Comparison of ENCODE assay signal across 18 cellular contexts in the genomic region with DNA sequence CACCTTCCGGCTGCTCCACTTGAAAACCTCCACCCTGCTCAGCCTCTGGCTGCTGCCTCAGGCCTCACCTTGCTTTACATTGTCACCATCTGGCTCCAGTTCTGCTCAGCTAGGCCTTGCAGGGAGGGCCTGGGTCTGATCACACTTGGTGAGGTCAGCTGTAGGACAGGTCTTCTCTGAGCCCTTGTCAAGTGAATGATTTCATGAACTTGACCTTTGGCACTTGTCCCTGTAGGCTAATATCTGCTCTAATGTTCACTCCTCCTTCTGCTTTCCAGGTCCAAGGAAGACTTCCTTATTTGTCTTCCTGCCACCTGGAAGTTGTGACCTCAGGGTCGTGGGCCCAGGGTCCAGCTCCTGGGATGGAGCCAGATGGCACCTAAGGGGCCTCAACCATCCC.
"Had no signal": no experiment of that assay in that cellular context is flagged by ENCODE, and none has a peak within 500 bp of the region (broad histone marks: within the 10 kb centered on the region; RNA-seq: fewer than 3 reads in every experiment).

No MANE protein-coding gene starts in this region.

- ATAC-seq: activated CD4-positive, alpha-beta T cell treated with anti-CD3 and anti-CD28 coated beads for 36 hours; left lung; right cardiac atrium; WTC11 had no signal

- H3K4me3 Mint-ChIP-seq: activated CD4-positive, alpha-beta T cell treated with anti-CD3 and anti-CD28 coated beads for 36 hours; activated naive CD8-positive, alpha-beta T cell treated with anti-CD3 and anti-CD28 coated beads, Interleukin-2, amount 10 ng/mL, durations not matched to agents 7 days and 5 days; endodermal cell; WTC11 had no signal

- H3K27ac ChIP-seq: left lung, psoas muscle, thoracic aorta had no signal

- FAIRE-seq: frontal cortex, keratinocyte had no signal

- DNase-seq: activated CD4-positive, alpha-beta T cell treated with anti-CD3 and anti-CD28 coated beads for 36 hours; activated CD4-positive, alpha-beta T cell treated with anti-CD3 and anti-CD28 coated beads, Interleukin-2, amount 50 U/mL, for 48 hours; activated naive CD4-positive, alpha-beta T cell treated with Interleukin-2 at 50 U/mL for 16 hours; activated naive CD8-positive, alpha-beta T cell treated with anti-CD3 and anti-CD28 coated beads, Interleukin-2, amount 10 ng/mL, durations not matched to agents 7 days and 5 days; activated T-cell treated with anti-CD3 and anti-CD28 coated beads for 4 hours; amygdala; endodermal cell; hypothalamus; left lung; psoas muscle; right cardiac atrium; stimulated activated CD4-positive, alpha-beta T cell treated with anti-CD3 and anti-CD28 coated beads, Interleukin-15, amount 100 ng/mL, for 24 hours; stimulated activated CD4-positive, alpha-beta T cell treated with anti-CD3 and anti-CD28 coated beads, Interleukin-4, amount 100 ng/mL, for 1 hour had no signal

- H3K4me1 Mint-ChIP-seq: activated CD4-positive, alpha-beta T cell treated with anti-CD3 and anti-CD28 coated beads for 36 hours; endodermal cell had no signal

- H3K36me3 Mint-ChIP-seq: activated naive CD8-positive, alpha-beta T cell treated with anti-CD3 and anti-CD28 coated beads, Interleukin-2, amount 10 ng/mL, durations not matched to agents 7 days and 5 days had no signal

- H3K4me3 ChIP-seq: left lung, psoas muscle, skin epidermis, thoracic aorta had no signal

- H3K27me3 Mint-ChIP-seq: activated CD4-positive, alpha-beta T cell treated with anti-CD3 and anti-CD28 coated beads for 36 hours had no signal

- H3K27ac Mint-ChIP-seq: activated CD4-positive, alpha-beta T cell treated with anti-CD3 and anti-CD28 coated beads for 36 hours; activated naive CD8-positive, alpha-beta T cell treated with anti-CD3 and anti-CD28 coated beads, Interleukin-2, amount 10 ng/mL, durations not matched to agents 7 days and 5 days; WTC11 had no signal

- H3K9me3 Mint-ChIP-seq: activated naive CD8-positive, alpha-beta T cell treated with anti-CD3 and anti-CD28 coated beads, Interleukin-2, amount 10 ng/mL, durations not matched to agents 7 days and 5 days; endodermal cell; WTC11 had no signal
